Comparison of ENCODE assay signal across 8 cellular contexts in genomic region chr3:152196782-152197181, GRCh38.
A peak's percentile ranks its signal among the peaks of the same experiment; 100 is the strongest.
DNase-seq lines count a peak whose midpoint lies in the region; ATAC-seq, FAIRE-seq and TF ChIP-seq lines count a peak whose summit lies in the region.

No MANE protein-coding gene starts in this region.

- peaks cover 26% of the 10 kb centered on the region; the same call in 2 of the 3 replicates for H3K4me1 ChIP-seq in A549
- H3K4me1 ChIP-seq in GM12878 (ENCODE audit: control insufficient read depth, insufficient read depth, low read length), result peaks cover 37% of the 10 kb centered on the region
- peaks cover 10% of the 10 kb centered on the region for H3K4me1 ChIP-seq in thymus (ENCODE audit: control insufficient read depth, insufficient read depth, low read length)

- H3K4me3 ChIP-seq in A549 (no peak overlapping the region), GM12878 (peak overlapping the region; percentile 30; the same call in 1 of the 2 replicates), thymus (ENCODE audit: low read length) (peak overlapping the region; percentile 34)

- H3K27ac ChIP-seq in A549 (no peak overlapping the region), GM12878 (ENCODE audit: control insufficient read depth, insufficient read depth) (peak overlapping the region; percentile 85), thymus (ENCODE audit: low read depth) (no peak overlapping the region)

- no peaks in the 10 kb centered on the region for H3K27me3 ChIP-seq in GM12878 (replicated peaks in 1 of 2; ENCODE audit: control insufficient read depth in 2 of 2, insufficient read depth in 2 of 2, low read length in 1 of 2)
- H3K27me3 ChIP-seq in thymus (ENCODE audit: control insufficient read depth, insufficient read depth), result no peaks in the 10 kb centered on the region

- CTCF ChIA-PET in A549 (lab: Yijun Ruan, JAX) (interaction anchor here (0.6 to 0.9 kb wide), 3 partner anchors 11 to 851 kb away, joined by 3 to 6 read pairs (median 3); no protein-coding TSS in a partner anchor), GM12878 (lab: Yijun Ruan, JAX) (no interaction called here)

- no peaks in the 10 kb centered on the region for H3K36me3 ChIP-seq in GM12878 (ENCODE audit: control insufficient read depth in 2 of 2, insufficient read depth in 2 of 2, low read length in 1 of 2)
- no peaks in the 10 kb centered on the region for H3K36me3 ChIP-seq in thymus (ENCODE audit: control insufficient read depth, insufficient read depth)

- peaks cover 15% of the 10 kb centered on the region for H3K79me2 ChIP-seq in GM12878 (ENCODE audit: control insufficient read depth, insufficient read depth, low read length)

- TF ChIP-seq POLR2A in A549 (IDR thresholded peaks at IDR 0.05; ENCODE audit: low read length), result no peak
- no peak for TF ChIP-seq POLR2A in GM12878 (IDR thresholded peaks at IDR 0.05; ENCODE audit: low read depth, low read length)

- FAIRE-seq in A549 (lab: Jason Lieb, UNC) (no peak), GM12878 (lab: Jason Lieb, UNC) (no peak)

- intact Hi-C loops in GM12878 (cut with micrococcal nuclease; ENCODE audit: unreplicated experiment), result loop anchor here (5.0 kb wide), 1 partner anchor 186 kb away; no protein-coding TSS in a partner anchor

- WGBS in A549 (ENCODE audit: missing lambda C conversion rate), result 48% methylated on average over 2 of the region's 2 CpGs
- 5% methylated on average over 2 of the region's 2 CpGs for WGBS in GM12878 (ENCODE audit: insufficient coverage, insufficient replicate concordance, low lambda C conversion rate, missing lambda C conversion rate)
- 0% methylated on average over 2 of the region's 2 CpGs for WGBS in thymus

- RAD21 ChIA-PET in GM12878 (lab: Charles Lee; ENCODE audit: unreplicated experiment), result interaction anchor here (1.6 kb wide), 1 partner anchor 247 kb away, joined by 4 read pairs; no protein-coding TSS in a partner anchor

- no peak for TF ChIP-seq CTCF in A549 (IDR thresholded peaks at IDR 0.05)
- no peak for TF ChIP-seq CTCF in GM12878 (IDR thresholded peaks at IDR 0.05 in 2 of 3, conservative IDR thresholded peaks at IDR 0.05 in 1 of 3; ENCODE audit: control insufficient read depth in 2 of 3, extremely low read depth in 1 of 3, insufficient read depth in 1 of 3, low read depth in 3 of 3, low read length in 3 of 3)
- no peak for TF ChIP-seq CTCF in GM13977 (IDR thresholded peaks at IDR 0.05; ENCODE audit: extremely low read depth, insufficient read depth, missing control alignments)

- SMC1A ChIA-PET in GM12878 (lab: Charles Lee; ENCODE audit: uncharacterized antibody, unreplicated experiment), result interaction anchor here (2.8 to 4.8 kb wide), 3 partner anchors 48 to 80 kb away, joined by 10 to 74 read pairs (median 25); no protein-coding TSS in a partner anchor

- 0 out of 3 replicates have a peak overlapping the region, but pooled peaks have one; percentile 20 for H3K4me2 ChIP-seq in A549
- H3K4me2 ChIP-seq in GM12878 (ENCODE audit: control insufficient read depth, insufficient read depth), result peak overlapping the region; percentile 53

- BruUV-seq in GM12878 (replicated peaks; lab: Mats Ljungman, UMichigan), result no TSS peak

- no peak overlapping the region for H2AFZ ChIP-seq in GM12878 (ENCODE audit: control insufficient read depth, low read depth, low read length)

- TF ChIP-seq EP300 in A549 (IDR thresholded peaks at IDR 0.05), result no peak
- peak in 1 of 2 experiments; percentile 55; a peak in 2 of 4 replicates for TF ChIP-seq EP300 in GM12878 (IDR thresholded peaks at IDR 0.05; ENCODE audit: borderline replicate concordance in 1 of 2, control insufficient read depth in 1 of 2, low read depth in 2 of 2, low read length in 2 of 2)

- POLR2A ChIA-PET in A549 (lab: Yijun Ruan, JAX), result no interaction called here
- POLR2A ChIA-PET in GM12878 (lab: Charles Lee), result no interaction called here

- no peaks in the 10 kb centered on the region for H4K20me1 ChIP-seq in GM12878 (ENCODE audit: control insufficient read depth, insufficient read depth)

- H3K9me3 ChIP-seq in A549, result no peaks in the 10 kb centered on the region
- H3K9me3 ChIP-seq in GM12878 (replicated peaks; ENCODE audit: control insufficient read depth, insufficient read depth, low read length), result no peaks in the 10 kb centered on the region
- H3K9me3 ChIP-seq in thymus (ENCODE audit: control insufficient read depth), result no peaks in the 10 kb centered on the region

- H3K9ac ChIP-seq in GM12878 (ENCODE audit: control insufficient read depth, insufficient read depth, low read length), result peak overlapping the region; percentile 48

- in situ Hi-C loops in GM12878 (cut with MboI), result no loop called here
- in situ Hi-C loops in GM13977 (cut with MboI; ENCODE audit: low pct_unique_long_range_greater_than_20kb, low sequenced_read_pairs, unreplicated experiment), result no loop called here
- in situ Hi-C loops in ACHN (cut with HindIII; ENCODE audit: low pct_ligation_motif_present, low pct_unique_long_range_greater_than_20kb, low sequenced_read_pairs), result no loop called here

- DNase-seq in A549 (ENCODE audit: low read depth in 1 of 2, low spot score in 1 of 2) (no peak), GM12878 (ENCODE audit: low read depth, low spot score) (no peak), GM13977 (ENCODE audit: low spot score) (no peak), ACHN (no peak), NCI-H1694 (lab: John Stamatoyannopoulos, UW) (no peak)

- ATAC-seq in A549 (no peak), GM19395 (IDR thresholded peaks at IDR 0.05; ENCODE audit: unreplicated experiment) (peak; percentile 48), HG03457 (IDR thresholded peaks at IDR 0.05; ENCODE audit: unreplicated experiment) (peak; percentile 38), GM12878 (peak; percentile 61)

- TF ChIP-seq RAD21 in A549 (conservative IDR thresholded peaks at IDR 0.05 in 1 of 2, IDR thresholded peaks at IDR 0.05 in 1 of 2) (no peak), GM12878 (IDR thresholded peaks at IDR 0.05; ENCODE audit: insufficient read depth, low read depth, low read length) (no peak)

TF ChIP-seq in A549, 52 proteins besides CTCF, POLR2A, EP300 and RAD21 (continues in another document):
- TF ChIP-seq MAX (IDR thresholded peaks at IDR 0.05) (no peak), RARB (CRISPR knock-in tag; IDR thresholded peaks at IDR 0.05) (no peak), HES2 (IDR thresholded peaks at IDR 0.05) (no peak), NR3C1 (IDR thresholded peaks at IDR 0.05) (no peak), HEYL (CRISPR knock-in tag; IDR thresholded peaks at IDR 0.05) (no peak), CHD2 (IDR thresholded peaks at IDR 0.05; ENCODE audit: low read length, partially characterized antibody) (no peak), E2F6 (IDR thresholded peaks at IDR 0.05; ENCODE audit: borderline replicate concordance, low read depth) (no peak)

TF ChIP-seq in GM12878, 131 proteins besides CTCF, POLR2A, EP300 and RAD21 (continues in another document):
- TF ChIP-seq SREBF2 (IDR thresholded peaks at IDR 0.05; ENCODE audit: low read length) (no peak), BRCA1 (IDR thresholded peaks at IDR 0.05; ENCODE audit: low read depth, low read length) (no peak), PAX8 (IDR thresholded peaks at IDR 0.05) (no peak), SMARCA5 (IDR thresholded peaks at IDR 0.05) (no peak), IRF4 (IDR thresholded peaks at IDR 0.05; ENCODE audit: low read depth, low read length) (peak; percentile 65; the same call in 1 of the 2 replicates), PML (IDR thresholded peaks at IDR 0.05; ENCODE audit: low read length) (no peak), ZNF24 (IDR thresholded peaks at IDR 0.05) (peak; percentile 65; the same call in 1 of the 2 replicates), POU2F2 (IDR thresholded peaks at IDR 0.05; ENCODE audit: borderline replicate concordance, low read depth, low read length) (peak; percentile 56; the same call in 1 of the 3 replicates), ZNF217 (IDR thresholded peaks at IDR 0.05) (0 out of 2 replicates have a peak, but pooled peaks have one; percentile 69), CEBPZ (IDR thresholded peaks at IDR 0.05; ENCODE audit: low read depth, low read length) (no peak), ATF2 (IDR thresholded peaks at IDR 0.05; ENCODE audit: low read length) (0 out of 2 replicates have a peak, but pooled peaks have one; percentile 39), JUNB (IDR thresholded peaks at IDR 0.05) (peak; percentile 93), CREM (IDR thresholded peaks at IDR 0.05; ENCODE audit: low read depth) (peak; percentile 36; the same call in 1 of the 2 replicates), ZNF384 (IDR thresholded peaks at IDR 0.05; ENCODE audit: borderline replicate concordance, low read depth, low read length) (peak; percentile 52; the same call in 1 of the 2 replicates)

Comparison
In these comparisons a context has a peak if more than half of its experiments do, and no peak if none do; other contexts are left out.
1. ATAC-seq: peak in GM19395 (single experiment), HG03457 (single experiment) and GM12878 (single experiment); none in A549 (0 of 2).
2. Of the 24 proteins assayed by ChIP-seq in both GM12878 and A549: peak only in GM12878: JUNB; only in A549: none; in both: none; in neither: 22; mixed calls (peak in some experiments, not most) for 1.